Comparison of ENCODE assay signal across 10 cellular contexts in genomic region chr7:151485006-151485732, GRCh38. TPM values are rescaled to one million over a fixed set of nuclear protein-coding genes. Genes with fewer than 3 reads are reported as not detected.
A peak's percentile ranks its signal among the peaks of the same experiment; 100 is the strongest.
DNase-seq lines count a peak whose midpoint lies in the region; ATAC-seq and TF ChIP-seq lines count a peak whose summit lies in the region.
"Had no signal": no experiment of that assay in that cellular context is flagged by ENCODE, and none has a peak within 500 bp of the region (broad histone marks: within the 10 kb centered on the region; RNA-seq: fewer than 3 reads in every experiment).

No MANE protein-coding gene starts in this region.

- peaks cover 5% of the 10 kb centered on the region for H3K79me1 ChIP-seq in H9 (ENCODE audit: insufficient read depth, low read depth, low read length, poor library complexity, severe bottlenecking)

- DNase-seq in GM04503 (ENCODE audit: low read depth) (peak; percentile 33), LHCN-M2 (ENCODE audit: low read depth) (peak; percentile 82), choroid plexus epithelial cell (ENCODE audit: low read depth) (peak; percentile 57), pons (ENCODE audit: low spot score) (peak; percentile 81), H9 (no peak), NCI-H146 (lab: John Stamatoyannopoulos, UW) (no peak)
- DNase-seq: activated naive CD8-positive, alpha-beta T cell treated with anti-CD3 and anti-CD28 coated beads, Interleukin-2, amount 10 ng/mL, durations not matched to agents 7 days and 5 days; NCI-H774 had no signal

- H2BK15ac ChIP-seq in H9 (ENCODE audit: low read depth, low read length): no peak overlapping the region

- H4K8ac ChIP-seq in H9 (replicated peaks; ENCODE audit: insufficient read length, low read depth, low read length): no peak overlapping the region

- H2BK20ac ChIP-seq in H9 (ENCODE audit: low read depth, low read length, poor library complexity, severe bottlenecking): no peak overlapping the region

- H3K4me1 ChIP-seq in H9 (ENCODE audit: insufficient read depth, low read length): no peaks in the 10 kb centered on the region; the same call in 1 of the 2 replicates

- peaks cover 9% of the 10 kb centered on the region; the same call in 1 of the 2 replicates for H3K79me2 ChIP-seq in H9 (ENCODE audit: insufficient read depth, low read length)

- H3K36me3 Mint-ChIP-seq in H9 (ENCODE audit: insufficient read depth in 1 of 3, low read depth in 3 of 3): peaks cover 28 to 82% (median 76%) of the 10 kb centered on the region in 3 experiments; a peak in 6 of 7 replicates

- WGBS in H9 (ENCODE audit: extremely low coverage, insufficient read length, low lambda C conversion rate): no CpG with 5 or more reads among the region's 6 CpGs

- peaks cover 4 to 16% of the 10 kb centered on the region in 2 experiments for H3K4me1 Mint-ChIP-seq in H9

- no peak overlapping the region for H3K18ac ChIP-seq in H9 (ENCODE audit: insufficient read length, low read depth, low read length)

- no peak overlapping the region for H3K27ac ChIP-seq in H9 (ENCODE audit: insufficient read length, low read depth, low read length)

- no peak for ATAC-seq in HG03571 (IDR thresholded peaks at IDR 0.05; ENCODE audit: unreplicated experiment)
- no peak for ATAC-seq in HG03378 (IDR thresholded peaks at IDR 0.05; ENCODE audit: unreplicated experiment)

- no peak overlapping the region for H3K23ac ChIP-seq in H9 (ENCODE audit: insufficient read length, low read depth, low read length)

- no peak overlapping the region for H2AK5ac ChIP-seq in H9 (ENCODE audit: insufficient read length, low read length)

- no peak for TF ChIP-seq CTCF in choroid plexus epithelial cell (conservative IDR thresholded peaks at IDR 0.05; ENCODE audit: low read depth, low read length)
- no peak for TF ChIP-seq CTCF in H9 (conservative IDR thresholded peaks at IDR 0.05)

- no peaks in the 10 kb centered on the region for H3K9me3 Mint-ChIP-seq in H9
- H3K9me3 Mint-ChIP-seq: activated naive CD8-positive, alpha-beta T cell treated with anti-CD3 and anti-CD28 coated beads, Interleukin-2, amount 10 ng/mL, durations not matched to agents 7 days and 5 days had no signal

- no peaks in the 10 kb centered on the region for H3K23me2 ChIP-seq in H9 (ENCODE audit: insufficient read length, low read depth, low read length, poor library complexity, severe bottlenecking)

- peak overlapping the region in 1 of 3 experiments; percentile 5; a peak in 1 of 7 replicates for H3K27ac Mint-ChIP-seq in H9
- H3K27ac Mint-ChIP-seq: activated naive CD8-positive, alpha-beta T cell treated with anti-CD3 and anti-CD28 coated beads, Interleukin-2, amount 10 ng/mL, durations not matched to agents 7 days and 5 days had no signal

- H4K91ac ChIP-seq in H9 (ENCODE audit: insufficient read length, low read depth, low read length): no peak overlapping the region

- H4K20me1 ChIP-seq in H9 (ENCODE audit: control insufficient read depth, insufficient read depth, insufficient read length): no peaks in the 10 kb centered on the region

- H3K9me3 ChIP-seq in H9 (ENCODE audit: control insufficient read depth, low read depth, low read length): no peaks in the 10 kb centered on the region

- H3K56ac ChIP-seq in H9 (ENCODE audit: insufficient read length, low read depth, low read length): no peak overlapping the region

- peaks cover 1% of the 10 kb centered on the region; the same call in 1 of the 2 replicates for H3K27me3 Mint-ChIP-seq in H9 (ENCODE audit: low read depth)
- H3K27me3 Mint-ChIP-seq: activated naive CD8-positive, alpha-beta T cell treated with anti-CD3 and anti-CD28 coated beads, Interleukin-2, amount 10 ng/mL, durations not matched to agents 7 days and 5 days had no signal

- H4K5ac ChIP-seq in H9 (ENCODE audit: insufficient read length, low read depth, low read length): no peak overlapping the region

- no peak overlapping the region for H3T11ph ChIP-seq in H9 (ENCODE audit: low read length)

- H3K9ac ChIP-seq in H9 (ENCODE audit: extremely low read depth, insufficient read length, low read length): no peak overlapping the region

- H2BK5ac ChIP-seq in H9 (ENCODE audit: insufficient read length, low read length): no peak overlapping the region

- no peak overlapping the region for H3K4me2 ChIP-seq in H9 (ENCODE audit: insufficient read depth, insufficient read length, low read length)

- no peak overlapping the region for H2BK120ac ChIP-seq in H9 (ENCODE audit: low read depth, low read length, poor library complexity, severe bottlenecking)

- H3K4ac ChIP-seq in H9 (ENCODE audit: low read depth, low read length): no peak overlapping the region

- no peak overlapping the region for H2AFZ ChIP-seq in H9 (ENCODE audit: low read length)

- H3K4me3 ChIP-seq in choroid plexus epithelial cell (ENCODE audit: low read depth, low read length): no peak overlapping the region

- no peak overlapping the region for H3K14ac ChIP-seq in H9 (ENCODE audit: insufficient read depth, low read length)

- H3K4me3 Mint-ChIP-seq in H9: no peak overlapping the region
- H3K4me3 Mint-ChIP-seq: activated naive CD8-positive, alpha-beta T cell treated with anti-CD3 and anti-CD28 coated beads, Interleukin-2, amount 10 ng/mL, durations not matched to agents 7 days and 5 days had no signal

- H3K27me3 ChIP-seq in H9 (ENCODE audit: insufficient read depth, low read length): no peaks in the 10 kb centered on the region

- no peak overlapping the region for H2BK12ac ChIP-seq in H9 (ENCODE audit: insufficient read length, low read depth, low read length)

RNA-seq across cellular contexts. Expression of gene RHEB, which starts 34.5 kb away (rescaled TPM):
- 138 and 145 TPM in 2 replicates for total RNA-seq in LHCN-M2 (2014; rRNA removed)
- 127 TPM for polyA plus RNA-seq in LHCN-M2 (2012)
- total RNA-seq in H9 (2021): 109 and 114 TPM in 2 replicates

RNA-seq across cellular contexts. Expression of gene CRYGN, which starts 45.2 kb away (rescaled TPM):
- total RNA-seq in LHCN-M2 (2014; rRNA removed) (not detected in 2 replicates), H9 (2021) (0.79 and 1.8 TPM in 2 replicates)
- 0.07 TPM for polyA plus RNA-seq in LHCN-M2 (2012)

Comparison
In these comparisons a context has a peak if more than half of its experiments do, and no peak if none do; other contexts are left out.
1. DNase-seq: peak in GM04503 (single experiment), LHCN-M2 (single experiment), choroid plexus epithelial cell (single experiment) and pons (single experiment); none in H9 (single experiment) and NCI-H146 (single experiment).